8 cellular contexts compared by ENCODE assay signal in the genomic region with DNA sequence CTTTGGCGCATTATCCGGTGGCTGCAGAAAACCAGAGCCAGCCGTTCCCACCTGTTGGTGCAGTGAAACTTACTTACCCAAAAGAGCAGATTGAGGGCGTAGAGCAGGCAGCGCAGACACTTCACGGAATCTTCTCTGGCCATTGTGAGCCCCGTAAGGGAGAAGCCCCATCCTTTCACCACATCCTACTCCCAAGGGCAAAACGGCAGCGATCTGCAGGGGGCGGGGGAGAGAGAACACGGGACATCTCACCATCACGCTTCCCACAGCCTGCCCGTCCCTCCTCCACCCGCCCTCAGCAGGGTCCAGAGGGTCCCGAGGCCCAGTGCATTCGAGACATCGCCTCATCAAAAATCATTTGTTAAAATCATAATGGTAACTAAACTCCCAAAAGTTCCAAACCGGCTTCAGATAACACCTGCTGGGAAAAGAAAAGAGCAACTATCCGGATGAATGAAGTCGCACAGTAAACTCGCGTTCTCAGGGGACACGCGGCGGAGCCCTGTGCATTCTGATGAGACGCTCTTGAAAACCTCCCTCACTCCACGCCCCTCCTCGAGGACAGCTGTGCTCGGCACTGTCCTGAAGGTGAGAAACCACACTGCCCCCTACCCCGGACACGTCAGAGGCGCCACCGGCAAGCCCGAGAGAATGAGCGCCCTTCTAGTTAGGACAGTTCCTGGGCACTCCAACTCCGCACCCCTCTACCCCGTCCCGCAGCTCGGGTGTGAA. TPM values are rescaled to one million over a fixed set of nuclear protein-coding genes. Genes with fewer than 3 reads are reported as not detected.
DNase-seq lines count a peak whose midpoint lies in the region; ATAC-seq and TF ChIP-seq lines count a peak whose summit lies in the region.

No MANE protein-coding gene starts in this region.

- POLR2A ChIA-PET in CD8-positive, alpha-beta T cell (lab: Charles Lee) = no interaction called here

- H3K27me3 ChIP-seq in CD8-positive, alpha-beta T cell (ENCODE audit: insufficient read depth, low read length) = peaks cover 16% of the 10 kb centered on the region
- H3K27me3 ChIP-seq in adipocyte (replicated peaks; ENCODE audit: control insufficient read depth, insufficient read depth, low read length) = peaks cover 4% of the 10 kb centered on the region

- peak overlapping the region; percentile 85 for H3K4me3 Mint-ChIP-seq in CD8-positive, alpha-beta T cell

- H3K4me1 ChIP-seq in CD8-positive, alpha-beta T cell (ENCODE audit: insufficient read depth, low read length) = peaks cover 7% of the 10 kb centered on the region
- H3K4me1 ChIP-seq in adipocyte (ENCODE audit: control insufficient read depth, insufficient read depth, low read length) = peaks cover 11% of the 10 kb centered on the region

- peak; percentile 22 for ATAC-seq in CD8-positive, alpha-beta T cell
- ATAC-seq in GM19025 (IDR thresholded peaks at IDR 0.05; ENCODE audit: low read depth, unreplicated experiment) (peak; percentile 72), HG03097 (IDR thresholded peaks at IDR 0.05; ENCODE audit: low FRiP score, unreplicated experiment) (peak; percentile 82)

- CTCF ChIA-PET in CD8-positive, alpha-beta T cell (lab: Charles Lee) = no interaction called here

- intact Hi-C loops in CD8-positive, alpha-beta T cell (cut with DNase I, micrococcal nuclease) = no loop called here

- H3K27ac ChIP-seq in CD8-positive, alpha-beta T cell (ENCODE audit: low read depth, low read length) = no peak overlapping the region

- H3K4me1 Mint-ChIP-seq in CD8-positive, alpha-beta T cell (ENCODE audit: low read depth) = peaks cover 11% of the 10 kb centered on the region

- no peak for TF ChIP-seq CTCF in CD8-positive, alpha-beta T cell (IDR thresholded peaks at IDR 0.05)

- no peak for DNase-seq in CD8-positive, alpha-beta T cell
- DNase-seq in NCI-H774 (lab: John Stamatoyannopoulos, UW) = peak; percentile 24
- DNase-seq in adipocyte (ENCODE audit: low read depth) = peak; percentile 48
- peak; percentile 25 for DNase-seq in hepatic stellate cell (ENCODE audit: low spot score)
- peak; percentile 6 for DNase-seq in putamen (ENCODE audit: low spot score)
- no peak for DNase-seq in NK-92 (lab: John Stamatoyannopoulos, UW; ENCODE audit: unreplicated experiment)

- no peaks in the 10 kb centered on the region for H3K9me3 Mint-ChIP-seq in CD8-positive, alpha-beta T cell

- peak overlapping the region; percentile 52 for H3K4me3 ChIP-seq in CD8-positive, alpha-beta T cell (ENCODE audit: low read depth, low read length)
- peak overlapping the region; percentile 95 for H3K4me3 ChIP-seq in adipocyte (ENCODE audit: low read length)

- no peak overlapping the region for H3K27ac Mint-ChIP-seq in CD8-positive, alpha-beta T cell

- H3K9ac ChIP-seq in adipocyte (ENCODE audit: low read length) = no peak overlapping the region

- no peaks in the 10 kb centered on the region for H3K9me3 ChIP-seq in CD8-positive, alpha-beta T cell (ENCODE audit: low read length)
- no peaks in the 10 kb centered on the region for H3K9me3 ChIP-seq in adipocyte (ENCODE audit: control insufficient read depth, low read length)

- peaks cover 59% of the 10 kb centered on the region for H3K27me3 Mint-ChIP-seq in CD8-positive, alpha-beta T cell (ENCODE audit: low read depth)

- H3K36me3 Mint-ChIP-seq in CD8-positive, alpha-beta T cell = no peaks in the 10 kb centered on the region

- H3K36me3 ChIP-seq in CD8-positive, alpha-beta T cell (ENCODE audit: insufficient read depth, low read length) = no peaks in the 10 kb centered on the region
- no peaks in the 10 kb centered on the region for H3K36me3 ChIP-seq in adipocyte (ENCODE audit: control insufficient read depth, insufficient read depth, low read length, severe bottlenecking)

RNA-seq across cellular contexts. Expression of a gene that starts 1.2 kb away (rescaled TPM):
- not detected for total RNA-seq in CD8-positive, alpha-beta T cell

Comparison
In these comparisons a context has a peak if more than half of its experiments do, and no peak if none do; other contexts are left out.
1. ATAC-seq: peak in every context shown above with its lines; median percentile 82 in HG03097; 72 in GM19025; 22 in CD8-positive, alpha-beta T cell.
2. DNase-seq: peak in NCI-H774 (single experiment), adipocyte (single experiment), hepatic stellate cell (single experiment) and putamen (single experiment); none in CD8-positive, alpha-beta T cell (0 of 7) and NK-92 (single experiment).